ENCODE assay signal across 8 cellular contexts in the genomic region with DNA sequence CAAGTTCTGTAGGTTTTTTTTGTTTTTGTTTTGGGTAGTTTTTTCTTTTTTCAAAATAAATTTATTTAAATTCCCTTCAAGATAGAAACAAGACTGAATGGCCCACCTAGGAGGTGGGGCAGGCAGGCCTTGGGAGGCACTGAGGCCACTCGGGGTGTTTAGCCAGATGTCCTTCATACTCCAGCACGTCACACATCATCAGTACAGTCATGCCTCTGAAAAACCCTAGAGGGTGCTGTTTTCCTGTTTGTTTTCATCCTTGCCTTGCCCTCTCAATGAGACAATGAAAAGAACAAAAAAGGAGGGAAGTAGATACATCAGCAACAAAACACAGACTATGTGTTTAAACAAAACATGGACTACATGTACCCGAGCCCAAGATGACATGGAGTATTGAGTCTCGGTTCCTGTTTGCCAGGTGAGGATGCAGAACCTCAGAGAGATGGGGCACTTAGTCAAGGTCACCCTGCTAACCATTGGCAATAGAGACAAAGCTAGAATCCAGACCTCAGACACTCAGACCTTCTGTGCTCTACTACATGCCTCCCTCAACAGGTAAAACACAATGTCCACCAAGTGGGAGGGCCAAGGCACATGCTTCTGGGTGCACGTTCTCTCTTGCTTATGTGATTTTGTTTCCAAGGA. TPM values are rescaled to one million over a fixed set of nuclear protein-coding genes. Genes with fewer than 3 reads are reported as not detected.
DNase-seq lines count a peak whose midpoint lies in the region; ATAC-seq and TF ChIP-seq lines count a peak whose summit lies in the region.

No MANE protein-coding gene starts in this region.

- no peak for DNase-seq in activated CD8-positive, alpha-beta memory T cell treated with anti-CD3 and anti-CD28 coated beads, Interleukin-2, amount 10 ng/mL, durations not matched to agents 7 days and 5 days
- no peak for DNase-seq in activated CD8-positive, alpha-beta memory T cell treated with anti-CD3 and anti-CD28 coated beads for 24 hours
- DNase-seq in SK-N-SH: peak; percentile 8
- peak; percentile 36 for DNase-seq in fibroblast of villous mesenchyme (ENCODE audit: low read depth)
- no peak for DNase-seq in activated CD8-positive, alpha-beta memory T cell treated with anti-CD3 and anti-CD28 coated beads, Interleukin-2, amount 50 U/mL, for 4 hours

- H3K4me3 ChIP-seq in Loucy (ENCODE audit: low read length, poor library complexity, severe bottlenecking) (no peak overlapping the region), SK-N-SH (ENCODE audit: low read depth in 2 of 2, low read length in 1 of 2) (no peak overlapping the region), fibroblast of villous mesenchyme (ENCODE audit: low read depth, low read length) (no peak overlapping the region), parathyroid adenoma (ENCODE audit: low read depth, low read length) (no peak overlapping the region)

- no peak overlapping the region for H3K27ac Mint-ChIP-seq in activated CD8-positive, alpha-beta memory T cell treated with anti-CD3 and anti-CD28 coated beads, Interleukin-2, amount 10 ng/mL, durations not matched to agents 7 days and 5 days

- H3K4me2 ChIP-seq in Loucy (ENCODE audit: low read depth, low read length, poor library complexity, severe bottlenecking) (no peak overlapping the region), SK-N-SH (no peak overlapping the region), parathyroid adenoma (ENCODE audit: low read length) (no peak overlapping the region)

- H3K9me3 ChIP-seq in Loucy (ENCODE audit: insufficient read depth, low read depth, low read length) (no peaks in the 10 kb centered on the region), SK-N-SH (no peaks in the 10 kb centered on the region), parathyroid adenoma (ENCODE audit: control insufficient read depth, low read length) (no peaks in the 10 kb centered on the region)

- no peaks in the 10 kb centered on the region for H3K36me3 Mint-ChIP-seq in activated CD8-positive, alpha-beta memory T cell treated with anti-CD3 and anti-CD28 coated beads, Interleukin-2, amount 10 ng/mL, durations not matched to agents 7 days and 5 days

- H2AFZ ChIP-seq in Loucy (ENCODE audit: low read length): peak overlapping the region; percentile 65
- H2AFZ ChIP-seq in SK-N-SH (ENCODE audit: low read depth): no peak overlapping the region
- H2AFZ ChIP-seq in parathyroid adenoma: no peak overlapping the region

- peak; percentile 72 for ATAC-seq in activated CD8-positive, alpha-beta memory T cell treated with anti-CD3 and anti-CD28 coated beads, Interleukin-2, amount 10 ng/mL, durations not matched to agents 7 days and 5 days
- peak; percentile 80 for ATAC-seq in GM21619 (IDR thresholded peaks at IDR 0.05; ENCODE audit: unreplicated experiment)

- 7% methylated on average over 5 of the region's 5 CpGs for WGBS in SK-N-SH (ENCODE audit: low lambda C conversion rate)

- H3K9me2 ChIP-seq in Loucy (replicated peaks; ENCODE audit: low read depth, low read length): no peaks in the 10 kb centered on the region
- no peaks in the 10 kb centered on the region for H3K9me2 ChIP-seq in SK-N-SH

- H3K27me3 ChIP-seq in Loucy (ENCODE audit: insufficient read depth, low read length, poor library complexity, severe bottlenecking) (no peaks in the 10 kb centered on the region), SK-N-SH (ENCODE audit: insufficient read depth) (no peaks in the 10 kb centered on the region), parathyroid adenoma (ENCODE audit: control insufficient read depth, insufficient read depth, low read length) (no peaks in the 10 kb centered on the region)

- no peaks in the 10 kb centered on the region for H4K20me1 ChIP-seq in Loucy (ENCODE audit: insufficient read depth, low read length, poor library complexity, severe bottlenecking)
- no peaks in the 10 kb centered on the region for H4K20me1 ChIP-seq in SK-N-SH (ENCODE audit: insufficient read depth)

- H3K79me2 ChIP-seq in Loucy (ENCODE audit: insufficient read depth, low read length) (no peaks in the 10 kb centered on the region), SK-N-SH (ENCODE audit: insufficient read depth) (no peaks in the 10 kb centered on the region), parathyroid adenoma (no peaks in the 10 kb centered on the region)

- H3F3A ChIP-seq in Loucy (ENCODE audit: low read depth): no peaks in the 10 kb centered on the region
- no peaks in the 10 kb centered on the region for H3F3A ChIP-seq in SK-N-SH (replicated peaks; ENCODE audit: insufficient read depth)

- no peaks in the 10 kb centered on the region for H3K27me3 Mint-ChIP-seq in activated CD8-positive, alpha-beta memory T cell treated with anti-CD3 and anti-CD28 coated beads, Interleukin-2, amount 10 ng/mL, durations not matched to agents 7 days and 5 days

- no peak for TF ChIP-seq EP300 in SK-N-SH (IDR thresholded peaks at IDR 0.05; ENCODE audit: borderline replicate concordance in 1 of 2, low read depth in 1 of 2, low read length in 1 of 2)

- TF ChIP-seq RAD21 in SK-N-SH (IDR thresholded peaks at IDR 0.05; ENCODE audit: low read length): no peak

- TF ChIP-seq CTCF in Loucy (conservative IDR thresholded peaks at IDR 0.05; ENCODE audit: low read length) (peak; percentile 82), SK-N-SH (IDR thresholded peaks at IDR 0.05) (peak; percentile 49), fibroblast of villous mesenchyme (IDR thresholded peaks at IDR 0.05; ENCODE audit: insufficient read depth, low read depth, low read length) (peak; percentile 72), parathyroid adenoma (IDR thresholded peaks at IDR 0.05) (peak; percentile 16)

- POLR2A ChIA-PET in SK-N-SH (lab: Yijun Ruan, JAX): no interaction called here

- H3K4me3 Mint-ChIP-seq in activated CD8-positive, alpha-beta memory T cell treated with anti-CD3 and anti-CD28 coated beads, Interleukin-2, amount 10 ng/mL, durations not matched to agents 7 days and 5 days: no peak overlapping the region

- no peaks in the 10 kb centered on the region for H3K9me3 Mint-ChIP-seq in activated CD8-positive, alpha-beta memory T cell treated with anti-CD3 and anti-CD28 coated beads, Interleukin-2, amount 10 ng/mL, durations not matched to agents 7 days and 5 days (ENCODE audit: low read depth)

- CTCF ChIA-PET in activated CD8-positive, alpha-beta memory T cell treated with anti-CD3 and anti-CD28 coated beads, Interleukin-2, amount 10 ng/mL, durations not matched to agents 7 days and 5 days (lab: Charles Lee): interaction anchor here (1.0 kb wide), 1 partner anchor 10 kb away, joined by 4 read pairs; no protein-coding TSS in a partner anchor
- CTCF ChIA-PET in SK-N-SH (lab: Yijun Ruan, JAX): no interaction called here

- H3K4me1 Mint-ChIP-seq in activated CD8-positive, alpha-beta memory T cell treated with anti-CD3 and anti-CD28 coated beads, Interleukin-2, amount 10 ng/mL, durations not matched to agents 7 days and 5 days: peaks cover 5% of the 10 kb centered on the region

- H3K36me3 ChIP-seq in Loucy (ENCODE audit: insufficient read depth, low read length) (no peaks in the 10 kb centered on the region), SK-N-SH (replicated peaks in 1 of 2; ENCODE audit: control insufficient read depth in 1 of 2, insufficient read depth in 2 of 2, low read length in 1 of 2) (no peaks in the 10 kb centered on the region), parathyroid adenoma (ENCODE audit: control insufficient read depth, insufficient read depth, low read length) (no peaks in the 10 kb centered on the region)

- H3K27ac ChIP-seq in SK-N-SH (ENCODE audit: low read depth in 2 of 2, low read length in 1 of 2) (no peak overlapping the region), parathyroid adenoma (no peak overlapping the region)

- H3K4me1 ChIP-seq in Loucy (ENCODE audit: insufficient read depth, low read length, poor library complexity, severe bottlenecking): no peaks in the 10 kb centered on the region
- no peaks in the 10 kb centered on the region for H3K4me1 ChIP-seq in SK-N-SH (ENCODE audit: control insufficient read depth in 1 of 2, insufficient read depth in 2 of 2, low read depth in 1 of 2, low read length in 1 of 2)
- no peaks in the 10 kb centered on the region for H3K4me1 ChIP-seq in parathyroid adenoma

- H3K9ac ChIP-seq in Loucy (ENCODE audit: low read depth, low read length, poor library complexity, severe bottlenecking) (no peak overlapping the region), SK-N-SH (no peak overlapping the region), parathyroid adenoma (no peak overlapping the region)

TF ChIP-seq in SK-N-SH, 30 proteins besides CTCF, POLR2A, EP300 and RAD21:
- no peak for TF ChIP-seq RFX5 (IDR thresholded peaks at IDR 0.05; ENCODE audit: low read length)
- no peak for TF ChIP-seq JUND (IDR thresholded peaks at IDR 0.05)
- TF ChIP-seq TAF1 (IDR thresholded peaks at IDR 0.05; ENCODE audit: borderline replicate concordance, low read depth, low read length): no peak
- TF ChIP-seq, protein P1, sequence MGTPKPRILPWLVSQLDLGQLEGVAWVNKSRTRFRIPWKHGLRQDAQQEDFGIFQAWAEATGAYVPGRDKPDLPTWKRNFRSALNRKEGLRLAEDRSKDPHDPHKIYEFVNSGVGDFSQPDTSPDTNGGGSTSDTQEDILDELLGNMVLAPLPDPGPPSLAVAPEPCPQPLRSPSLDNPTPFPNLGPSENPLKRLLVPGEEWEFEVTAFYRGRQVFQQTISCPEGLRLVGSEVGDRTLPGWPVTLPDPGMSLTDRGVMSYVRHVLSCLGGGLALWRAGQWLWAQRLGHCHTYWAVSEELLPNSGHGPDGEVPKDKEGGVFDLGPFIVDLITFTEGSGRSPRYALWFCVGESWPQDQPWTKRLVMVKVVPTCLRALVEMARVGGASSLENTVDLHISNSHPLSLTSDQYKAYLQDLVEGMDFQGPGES (IDR thresholded peaks at IDR 0.05; ENCODE audit: low read depth, low read length): no peak

RNA-seq across cellular contexts. Expression of a gene that starts 26.8 kb away (rescaled TPM):
- 1 to 10 TPM; 6.3 to 7.3 TPM for total RNA-seq in activated CD8-positive, alpha-beta memory T cell treated with anti-CD3 and anti-CD28 coated beads, Interleukin-2, amount 10 ng/mL, durations not matched to agents 7 days and 5 days
- 0.03 TPM in 1 of 2 replicates, not detected in the other for polyA plus RNA-seq in SK-N-SH (2012; rRNA removed)
- polyA plus RNA-seq in SK-N-SH (2012; cell fraction: cytosol; rRNA removed): under 0.01 and 0.01 TPM in 2 replicates
- 0.02 TPM in 1 of 2 replicates, not detected in the other for polyA plus RNA-seq in SK-N-SH (2012; cell fraction: nucleus; rRNA removed)
- total RNA-seq in fibroblast of villous mesenchyme: not detected in 2 replicates

Comparison
In these comparisons a context has a peak if more than half of its experiments do, and no peak if none do; other contexts are left out.
1. DNase-seq: peak in SK-N-SH (single experiment) and fibroblast of villous mesenchyme (single experiment); none in activated CD8-positive, alpha-beta memory T cell treated with anti-CD3 and anti-CD28 coated beads, Interleukin-2, amount 10 ng/mL, durations not matched to agents 7 days and 5 days (single experiment), activated CD8-positive, alpha-beta memory T cell treated with anti-CD3 and anti-CD28 coated beads for 24 hours (single experiment) and activated CD8-positive, alpha-beta memory T cell treated with anti-CD3 and anti-CD28 coated beads, Interleukin-2, amount 50 U/mL, for 4 hours (single experiment).
2. CTCF ChIP-seq: peak in every context shown above with its lines; median percentile 82 in Loucy; 72 in fibroblast of villous mesenchyme; 49 in SK-N-SH; 16 in parathyroid adenoma.